Comparison of ENCODE assay signal across 9 cellular contexts in genomic region chr15:74065684-74066411, GRCh38. TPM values are rescaled to one million over a fixed set of nuclear protein-coding genes. Genes with fewer than 3 reads are reported as not detected.
A peak's percentile ranks its signal among the peaks of the same experiment; 100 is the strongest.
DNase-seq lines count a peak whose midpoint lies in the region; ATAC-seq and TF ChIP-seq lines count a peak whose summit lies in the region.
"Not testable (repeated sequence)": the region's sequence is repeated elsewhere in the genome, so short reads cannot be mapped to it uniquely, and the experiment has no call there.
"Had no signal": no experiment of that assay in that cellular context is flagged by ENCODE, and none has a peak within 500 bp of the region (broad histone marks: within the 10 kb centered on the region; RNA-seq: fewer than 3 reads in every experiment).

No MANE protein-coding gene starts in this region.

- in situ Hi-C loops in Panc1 (cut with HindIII; ENCODE audit: low pct_unique_long_range_greater_than_20kb, low sequenced_read_pairs): not testable (repeated sequence)

- ATAC-seq in GM21723 (IDR thresholded peaks at IDR 0.05; ENCODE audit: unreplicated experiment) (peak; percentile 60), Panc1 (peak; percentile 99), psoas muscle (peak; percentile 49 to 75 (median 54))
- peak; percentile 92 for ATAC-seq in stimulated activated effector memory CD8-positive, alpha-beta T cell treated with anti-CD3 and anti-CD28 coated beads, Interleukin-12 subunit alpha, Interleukin-12 subunit beta, amount 100 ng/mL, for 72 hours

- CTCF ChIA-PET in CD8-positive, alpha-beta memory T cell (lab: Charles Lee): not testable (repeated sequence)
- CTCF ChIA-PET in Panc1 (lab: Charles Lee): interaction anchor here (2.1 kb wide), 1 partner anchor 242 kb away, joined by 6 read pairs; no protein-coding TSS in a partner anchor

- not testable (repeated sequence) for H3K4me1 ChIP-seq in CD8-positive, alpha-beta memory T cell (ENCODE audit: insufficient read depth, low read length); Panc1 (ENCODE audit: control insufficient read depth, insufficient read depth, low read length); breast epithelium; hepatocyte (ENCODE audit: insufficient read depth); psoas muscle

- not testable (repeated sequence) for H3K9me3 Mint-ChIP-seq in CD8-positive, alpha-beta memory T cell; stimulated activated effector memory CD8-positive, alpha-beta T cell treated with anti-CD3 and anti-CD28 coated beads, Interleukin-12 subunit alpha, Interleukin-12 subunit beta, amount 100 ng/mL, for 72 hours

- not testable (repeated sequence) for H3K27ac Mint-ChIP-seq in CD8-positive, alpha-beta memory T cell; stimulated activated effector memory CD8-positive, alpha-beta T cell treated with anti-CD3 and anti-CD28 coated beads, Interleukin-12 subunit alpha, Interleukin-12 subunit beta, amount 100 ng/mL, for 72 hours

- not testable (repeated sequence) for H3K4me3 ChIP-seq in CD8-positive, alpha-beta memory T cell (ENCODE audit: low read length); Panc1 (ENCODE audit: low read depth in 2 of 2, low read length in 2 of 2); breast epithelium; hepatocyte; psoas muscle

- H3K9me3 ChIP-seq in CD8-positive, alpha-beta memory T cell (ENCODE audit: low read length); Panc1 (ENCODE audit: control insufficient read depth, insufficient read depth, low read depth, low read length); breast epithelium; hepatocyte (ENCODE audit: low read depth); psoas muscle: not testable (repeated sequence)

- H3K79me2 ChIP-seq in hepatocyte: not testable (repeated sequence)

- POLR2A ChIA-PET in CD8-positive, alpha-beta memory T cell (lab: Charles Lee); Panc1 (lab: Charles Lee): not testable (repeated sequence)

- not testable (repeated sequence) for H3K27me3 ChIP-seq in CD8-positive, alpha-beta memory T cell (ENCODE audit: insufficient read depth, low read length, poor library complexity, severe bottlenecking); Panc1 (ENCODE audit: control insufficient read depth, insufficient read depth, low read length); breast epithelium; hepatocyte; psoas muscle (ENCODE audit: insufficient read depth in 3 of 3, low read length in 2 of 3)

- peak; percentile 22 to 67 (median 39) for DNase-seq in CD8-positive, alpha-beta memory T cell
- not testable (repeated sequence) for DNase-seq in Panc1 (ENCODE audit: low read depth, low spot score); breast epithelium (ENCODE audit: low spot score in 2 of 2); hepatocyte (ENCODE audit: low spot score)
- peak; percentile 36 for DNase-seq in activated T-cell treated with anti-CD3 and anti-CD28 coated beads for 1 hour (ENCODE audit: low read depth)
- peak in 1 of 2 donors; percentile 46 for DNase-seq in psoas muscle
- peak; percentile 37 to 75 for DNase-seq in stimulated activated effector memory CD8-positive, alpha-beta T cell treated with anti-CD3 and anti-CD28 coated beads, Interleukin-12 subunit alpha, Interleukin-12 subunit beta, amount 100 ng/mL, for 72 hours (ENCODE audit: low spot score in 2 of 2)

- not testable (repeated sequence) for H3K27ac ChIP-seq in CD8-positive, alpha-beta memory T cell (ENCODE audit: low read depth, low read length); Panc1 (ENCODE audit: low read length); breast epithelium; hepatocyte; psoas muscle

- TF ChIP-seq POLR2A in breast epithelium (IDR thresholded peaks at IDR 0.05): not testable (repeated sequence)

- TF ChIP-seq CTCF in Panc1 (IDR thresholded peaks at IDR 0.05): peak; percentile 75
- TF ChIP-seq CTCF in breast epithelium (IDR thresholded peaks at IDR 0.05): peak in 2 of 3 donors; percentile 23 to 30
- peak; percentile 58 for TF ChIP-seq CTCF in hepatocyte (IDR thresholded peaks at IDR 0.05; ENCODE audit: poor library complexity)
- peak; percentile 51 for TF ChIP-seq CTCF in psoas muscle (IDR thresholded peaks at IDR 0.05)

- BruUV-seq in Panc1 (replicated peaks; lab: Mats Ljungman, UMichigan): not testable (repeated sequence)

- not testable (repeated sequence) for H2AFZ ChIP-seq in hepatocyte

- H3K4me3 Mint-ChIP-seq in CD8-positive, alpha-beta memory T cell; stimulated activated effector memory CD8-positive, alpha-beta T cell treated with anti-CD3 and anti-CD28 coated beads, Interleukin-12 subunit alpha, Interleukin-12 subunit beta, amount 100 ng/mL, for 72 hours: not testable (repeated sequence)

- intact Hi-C loops in Panc1 (cut with micrococcal nuclease; ENCODE audit: unreplicated experiment); breast epithelium (cut with DNase I; ENCODE audit: low total_unique reads); psoas muscle (cut with DNase I): not testable (repeated sequence)

- H3K4me2 ChIP-seq in hepatocyte: peak overlapping the region; percentile 53

- H3K4me1 Mint-ChIP-seq in CD8-positive, alpha-beta memory T cell; stimulated activated effector memory CD8-positive, alpha-beta T cell treated with anti-CD3 and anti-CD28 coated beads, Interleukin-12 subunit alpha, Interleukin-12 subunit beta, amount 100 ng/mL, for 72 hours: not testable (repeated sequence)

- not testable (repeated sequence) for H3K9me2 ChIP-seq in hepatocyte (replicated peaks; ENCODE audit: insufficient read depth)

- H3K36me3 ChIP-seq in CD8-positive, alpha-beta memory T cell (ENCODE audit: insufficient read depth, low read length); Panc1 (ENCODE audit: control insufficient read depth, insufficient read depth, low read length); breast epithelium; hepatocyte (replicated peaks; ENCODE audit: insufficient read depth, low read depth); psoas muscle (ENCODE audit: insufficient read depth in 1 of 2, low read depth in 1 of 2): not testable (repeated sequence)

- not testable (repeated sequence) for H3K36me3 Mint-ChIP-seq in CD8-positive, alpha-beta memory T cell; stimulated activated effector memory CD8-positive, alpha-beta T cell treated with anti-CD3 and anti-CD28 coated beads, Interleukin-12 subunit alpha, Interleukin-12 subunit beta, amount 100 ng/mL, for 72 hours

- H4K20me1 ChIP-seq in hepatocyte (ENCODE audit: insufficient read depth, poor library complexity, severe bottlenecking): not testable (repeated sequence)

- H3K27me3 Mint-ChIP-seq in CD8-positive, alpha-beta memory T cell: not testable (repeated sequence)

- WGBS in hepatocyte (ENCODE audit: low lambda C conversion rate, missing lambda C conversion rate): 13% methylated on average over 8 of the region's 13 CpGs
- 24 to 34% (median 28%) methylated on average over 5 to 7 of the region's 13 CpGs for WGBS in psoas muscle, 3 donors

RNA-seq across cellular contexts. Expression of gene GOLGA6A, which starts 16.5 kb away (rescaled TPM):
- under 1 TPM in 1 of 2 experiments, not detected in 1; 0.07 TPM for total RNA-seq in CD8-positive, alpha-beta memory T cell
- not detected for polyA plus RNA-seq in CD8-positive, alpha-beta memory T cell
- 0.05 TPM for total RNA-seq in Panc1 (2021; ENCODE audit: unreplicated experiment)
- polyA plus RNA-seq in Panc1 (2012; ENCODE audit: insufficient read length): not detected
- total RNA-seq in breast epithelium: 1 to 10 TPM in 1 of 3 donors, not detected in 2; 1.0 TPM
- total RNA-seq in hepatocyte: not detected in 2 replicates
- not detected in 2 replicates for polyA plus RNA-seq in hepatocyte
- total RNA-seq in psoas muscle: 1 to 10 TPM in 1 of 4 donors, under 1 TPM in 1, not detected in 2; 0.08 to 1.1 TPM
- polyA plus RNA-seq in psoas muscle: under 1 TPM in 1 of 3 donors, not detected in 2; 0.16 TPM
- total RNA-seq: mononuclear cell had no signal
